ENCODE assay signal across 8 cellular contexts in the genomic region with DNA sequence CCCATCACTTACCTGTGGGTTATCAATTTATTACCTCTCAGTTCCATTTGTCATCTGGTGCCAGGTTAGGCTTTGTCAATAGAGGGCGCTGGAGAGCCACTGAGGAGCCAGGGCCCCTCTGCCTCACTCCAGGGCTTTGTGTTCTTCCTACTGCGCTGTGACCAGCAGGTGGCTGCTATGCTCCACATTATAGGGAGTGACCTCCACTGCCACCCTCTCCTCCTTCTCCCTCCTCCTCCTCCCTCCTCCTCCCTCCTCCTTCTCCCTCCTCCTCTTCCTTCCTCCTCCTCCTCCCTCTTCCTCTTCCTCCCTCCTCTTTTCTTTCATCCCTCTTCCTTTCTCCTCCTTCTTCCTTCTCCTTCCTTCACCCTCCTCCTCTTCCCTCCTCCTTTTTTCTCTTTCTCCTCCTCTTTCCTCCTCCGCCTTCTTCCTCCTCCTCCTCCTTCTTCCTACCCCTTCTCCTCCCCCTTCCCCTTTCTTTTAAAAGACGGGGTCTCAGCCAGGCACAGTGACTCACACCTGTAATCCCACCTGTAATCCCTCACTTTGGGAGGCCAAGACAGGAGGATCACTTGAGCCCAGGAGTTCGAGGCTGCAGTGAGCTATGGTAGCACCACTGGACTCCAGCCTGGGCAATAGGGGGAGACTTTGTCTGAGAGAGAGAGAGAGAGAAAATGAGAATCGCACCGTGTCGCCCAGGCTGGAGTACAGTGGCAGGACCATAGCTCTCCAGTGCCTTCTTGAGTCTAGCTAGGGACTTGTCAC. TPM values are rescaled to one million over a fixed set of nuclear protein-coding genes. Genes with fewer than 3 reads are reported as not detected.
A peak's percentile ranks its signal among the peaks of the same experiment; 100 is the strongest.
DNase-seq lines count a peak whose midpoint lies in the region; ATAC-seq and TF ChIP-seq lines count a peak whose summit lies in the region.

No MANE protein-coding gene starts in this region.

- no peak overlapping the region for H3K27ac Mint-ChIP-seq in activated naive CD4-positive, alpha-beta T cell treated with anti-CD3 and anti-CD28 coated beads, Interleukin-2, amount 10 ng/mL, durations not matched to agents 7 days and 5 days

- intact Hi-C loops in Right ventricle myocardium inferior (cut with DNase I) = loop anchor here (1.0 to 5.0 kb wide), 3 partner anchors 23 to 237 kb away; no protein-coding TSS in a partner anchor

- peak; percentile 58 for DNase-seq in GM04504 (ENCODE audit: low read depth)
- peak; percentile 91 for DNase-seq in NCI-H128 (lab: John Stamatoyannopoulos, UW; ENCODE audit: unreplicated experiment)
- peak; percentile 94 for DNase-seq in activated naive CD4-positive, alpha-beta T cell treated with anti-CD3 and anti-CD28 coated beads, Interleukin-2, amount 10 ng/mL, durations not matched to agents 7 days and 5 days
- peak; percentile 89 for DNase-seq in Right ventricle myocardium inferior (ENCODE audit: missing footprints)
- DNase-seq in pulmonary artery endothelial cell (ENCODE audit: low read depth, low spot score) = peak; percentile 47

- peaks cover 20% of the 10 kb centered on the region for H3K4me1 Mint-ChIP-seq in activated naive CD4-positive, alpha-beta T cell treated with anti-CD3 and anti-CD28 coated beads, Interleukin-2, amount 10 ng/mL, durations not matched to agents 7 days and 5 days

- CTCF ChIA-PET in activated naive CD4-positive, alpha-beta T cell treated with anti-CD3 and anti-CD28 coated beads, Interleukin-2, amount 10 ng/mL, durations not matched to agents 7 days and 5 days (lab: Charles Lee) = interaction anchor here (0.6 to 12.6 kb wide), 17 partner anchors 8 to 703 kb away, joined by 3 to 236 read pairs (median 5); a partner anchor contains a TSS

- peaks cover 9% of the 10 kb centered on the region for H3K27me3 Mint-ChIP-seq in activated naive CD4-positive, alpha-beta T cell treated with anti-CD3 and anti-CD28 coated beads, Interleukin-2, amount 10 ng/mL, durations not matched to agents 7 days and 5 days

- ATAC-seq in HG02610 (IDR thresholded peaks at IDR 0.05; ENCODE audit: unreplicated experiment) = peak; percentile 56
- ATAC-seq in SK-N-SH treated with all-trans-retinoic acid at 6 μM for 48 hours = peak; percentile 99
- ATAC-seq in Right ventricle myocardium inferior = peak; percentile 99
- ATAC-seq in GM21528 (IDR thresholded peaks at IDR 0.05; ENCODE audit: low FRiP score, unreplicated experiment) = no peak

- H3K36me3 Mint-ChIP-seq in activated naive CD4-positive, alpha-beta T cell treated with anti-CD3 and anti-CD28 coated beads, Interleukin-2, amount 10 ng/mL, durations not matched to agents 7 days and 5 days = no peaks in the 10 kb centered on the region

- no peaks in the 10 kb centered on the region for H3K9me3 Mint-ChIP-seq in activated naive CD4-positive, alpha-beta T cell treated with anti-CD3 and anti-CD28 coated beads, Interleukin-2, amount 10 ng/mL, durations not matched to agents 7 days and 5 days

- no peak overlapping the region for H3K4me3 Mint-ChIP-seq in activated naive CD4-positive, alpha-beta T cell treated with anti-CD3 and anti-CD28 coated beads, Interleukin-2, amount 10 ng/mL, durations not matched to agents 7 days and 5 days

TF ChIP-seq in SK-N-SH treated with all-trans-retinoic acid at 6 μM for 48 hours, 23 proteins besides CTCF, POLR2A, EP300 and RAD21:
- TF ChIP-seq PPARA (CRISPR knock-in tag; IDR thresholded peaks at IDR 0.05; ENCODE audit: borderline replicate concordance) = no peak
- no peak for TF ChIP-seq RARB (CRISPR knock-in tag; IDR thresholded peaks at IDR 0.05)
- no peak for TF ChIP-seq ZC3H10 (CRISPR knock-in tag; IDR thresholded peaks at IDR 0.05)
- no peak for TF ChIP-seq ESRRG (CRISPR knock-in tag; IDR thresholded peaks at IDR 0.05)
- no peak for TF ChIP-seq TOX (CRISPR knock-in tag; IDR thresholded peaks at IDR 0.05; ENCODE audit: borderline replicate concordance)
- no peak; the same call in 1 of the 2 replicates for TF ChIP-seq ZNF70 (CRISPR knock-in tag; IDR thresholded peaks at IDR 0.05)
- TF ChIP-seq, protein P1, sequence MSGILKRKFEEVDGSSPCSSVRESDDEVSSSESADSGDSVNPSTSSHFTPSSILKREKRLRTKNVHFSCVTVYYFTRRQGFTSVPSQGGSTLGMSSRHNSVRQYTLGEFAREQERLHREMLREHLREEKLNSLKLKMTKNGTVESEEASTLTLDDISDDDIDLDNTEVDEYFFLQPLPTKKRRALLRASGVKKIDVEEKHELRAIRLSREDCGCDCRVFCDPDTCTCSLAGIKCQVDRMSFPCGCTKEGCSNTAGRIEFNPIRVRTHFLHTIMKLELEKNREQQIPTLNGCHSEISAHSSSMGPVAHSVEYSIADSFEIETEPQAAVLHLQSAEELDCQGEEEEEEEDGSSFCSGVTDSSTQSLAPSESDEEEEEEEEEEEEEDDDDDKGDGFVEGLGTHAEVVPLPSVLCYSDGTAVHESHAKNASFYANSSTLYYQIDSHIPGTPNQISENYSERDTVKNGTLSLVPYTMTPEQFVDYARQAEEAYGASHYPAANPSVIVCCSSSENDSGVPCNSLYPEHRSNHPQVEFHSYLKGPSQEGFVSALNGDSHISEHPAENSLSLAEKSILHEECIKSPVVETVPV (CRISPR knock-in tag; IDR thresholded peaks at IDR 0.05) = no peak
- no peak for TF ChIP-seq ZFP3 (CRISPR knock-in tag; IDR thresholded peaks at IDR 0.05)

RNA-seq across cellular contexts. Expression of a gene that starts 10.3 kb away (rescaled TPM):
- total RNA-seq in Right ventricle myocardium inferior = not detected
- total RNA-seq in pulmonary artery endothelial cell = not detected in 2 replicates

RNA-seq across cellular contexts. Expression of a gene that starts 23.8 kb away (rescaled TPM):
- total RNA-seq in Right ventricle myocardium inferior (12.7 TPM), pulmonary artery endothelial cell (4.4 and 5.4 TPM in 2 replicates)

RNA-seq across cellular contexts. Expression of a gene that starts 27.7 kb away (rescaled TPM):
- total RNA-seq in Right ventricle myocardium inferior (not detected), pulmonary artery endothelial cell (not detected in 2 replicates)

RNA-seq across cellular contexts. Expression of a gene that starts 45.9 kb away (rescaled TPM):
- total RNA-seq in Right ventricle myocardium inferior (1,537 TPM), pulmonary artery endothelial cell (181 and 348 TPM in 2 replicates)

RNA-seq across cellular contexts. Expression of a gene that starts 48.2 kb away (rescaled TPM):
- total RNA-seq in Right ventricle myocardium inferior (5.1 TPM), pulmonary artery endothelial cell (1.2 and 1.8 TPM in 2 replicates)
